Comparison of ENCODE assay signal across 29 cellular contexts in the genomic region with DNA sequence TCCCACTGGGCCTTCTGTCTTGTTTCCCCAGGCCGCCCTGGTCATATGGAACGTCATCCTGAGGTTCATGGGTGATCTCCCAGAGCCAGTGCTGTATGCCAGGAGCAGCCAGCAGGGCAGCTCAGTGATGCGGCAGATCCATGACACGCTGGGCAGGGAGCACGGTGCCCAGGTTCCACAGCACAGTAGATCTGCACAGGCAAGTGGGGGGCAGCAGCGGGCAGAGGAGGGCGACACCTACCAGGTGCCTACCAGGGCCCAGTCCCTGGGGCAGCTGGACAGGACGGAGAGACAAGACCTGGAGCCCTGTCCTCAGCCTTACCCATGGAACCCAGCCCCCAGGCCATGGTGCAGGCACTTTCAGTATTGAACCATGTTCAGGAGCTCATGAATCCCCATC. TPM values are rescaled to one million over a fixed set of nuclear protein-coding genes. Genes with fewer than 3 reads are reported as not detected.
DNase-seq lines count a peak whose midpoint lies in the region; ATAC-seq and TF ChIP-seq lines count a peak whose summit lies in the region.
"Had no signal": no experiment of that assay in that cellular context is flagged by ENCODE, and none has a peak within 500 bp of the region (broad histone marks: within the 10 kb centered on the region; RNA-seq: fewer than 3 reads in every experiment).

No MANE protein-coding gene starts in this region.

- H3K27ac Mint-ChIP-seq in type B pancreatic cell = no peak overlapping the region
- H3K27ac Mint-ChIP-seq: activated naive CD4-positive, alpha-beta T cell treated with anti-CD3 and anti-CD28 coated beads, Interleukin-2, amount 10 ng/mL, durations not matched to agents 7 days and 5 days; stimulated activated naive B cell treated with anti-CD40 and anti-IgM and Interleukin-4, amounts not matched to agents 10 μg/mL and 1 μg/mL and 100 μg/mL, for 72 hours had no signal

- peak; percentile 50 for DNase-seq in activated effector memory CD4-positive, alpha-beta T cell treated with anti-CD3 and anti-CD28 coated beads, Interleukin-2, amount 50 U/mL, for 16 hours
- DNase-seq in activated effector memory CD4-positive, alpha-beta T cell treated with Interleukin-2 at 50 U/mL for 16 hours = no peak
- DNase-seq in left lobe of liver (ENCODE audit: low spot score) (peak; percentile 40), type B pancreatic cell (ENCODE audit: extremely low spot score, unreplicated experiment) (peak; percentile 50), NCI-H774 (lab: John Stamatoyannopoulos, UW) (no peak)
- DNase-seq: activated CD4-positive, alpha-beta T cell treated with anti-CD3 and anti-CD28 coated beads for 48 hours; amniotic stem cell; BE2C; brain microvascular endothelial cell; effector CD8-positive, alpha-beta T cell; GF-D8; MG63; NCI-H1417; NCI-H2081; NCI-H748 treated with DMSO at 0.1 percent for 48 hours; stimulated activated CD4-positive, alpha-beta T cell treated with anti-CD3 and anti-CD28 coated beads, Interleukin-12 subunit alpha, Interleukin-12 subunit beta, amount 100 ng/mL, for 4 hours; stimulated activated CD4-positive, alpha-beta T cell treated with anti-CD3 and anti-CD28 coated beads, Interleukin-4, amount 100 ng/mL, for 1 hour; stimulated activated naive B cell treated with anti-CD40 and anti-IgM and Interleukin-4, amounts not matched to agents 10 μg/mL and 1 μg/mL and 100 μg/mL, for 72 hours had no signal

- peaks cover 16% of the 10 kb centered on the region for H3K9me3 ChIP-seq in KOPT-K1 (ENCODE audit: insufficient read depth, low read length, poor library complexity, severe bottlenecking)
- H3K9me3 ChIP-seq: BE2C had no signal

- peaks cover 4% of the 10 kb centered on the region for H3K9me3 Mint-ChIP-seq in type B pancreatic cell

- no peak for TF ChIP-seq CTCF in type B pancreatic cell (conservative IDR thresholded peaks at IDR 0.05)

- peaks cover 92% of the 10 kb centered on the region for H3K36me3 ChIP-seq in KOPT-K1 (ENCODE audit: insufficient read depth, low read length)
- H3K36me3 ChIP-seq: BE2C, brain microvascular endothelial cell, MG63, ovary, thoracic aorta had no signal

- peak overlapping the region; percentile 99 for H3K27ac ChIP-seq in KOPT-K1 (ENCODE audit: low read depth, low read length, poor library complexity, severe bottlenecking)
- H3K27ac ChIP-seq: brain microvascular endothelial cell, ovary, thoracic aorta had no signal

- ATAC-seq in left lobe of liver (no peak), GM21529 (IDR thresholded peaks at IDR 0.05; ENCODE audit: unreplicated experiment) (no peak), HG02610 (IDR thresholded peaks at IDR 0.05; ENCODE audit: unreplicated experiment) (no peak)
- ATAC-seq: K562; stimulated activated naive B cell treated with anti-CD40 and anti-IgM and Interleukin-4, amounts not matched to agents 10 μg/mL and 1 μg/mL and 100 μg/mL, for 72 hours had no signal

- peaks cover 5% of the 10 kb centered on the region for H3K27me3 Mint-ChIP-seq in type B pancreatic cell
- H3K27me3 Mint-ChIP-seq: naive thymus-derived CD8-positive, alpha-beta T cell; stimulated activated naive B cell treated with anti-CD40 and anti-IgM and Interleukin-4, amounts not matched to agents 10 μg/mL and 1 μg/mL and 100 μg/mL, for 72 hours had no signal

- H3K36me3 Mint-ChIP-seq in type B pancreatic cell = no peaks in the 10 kb centered on the region

- H3K4me1 Mint-ChIP-seq in type B pancreatic cell (ENCODE audit: unreplicated experiment) = no peaks in the 10 kb centered on the region

- no peak overlapping the region for H3K4me3 Mint-ChIP-seq in type B pancreatic cell
- H3K4me3 Mint-ChIP-seq: activated naive CD4-positive, alpha-beta T cell treated with anti-CD3 and anti-CD28 coated beads, Interleukin-2, amount 10 ng/mL, durations not matched to agents 7 days and 5 days; naive thymus-derived CD8-positive, alpha-beta T cell; stimulated activated naive B cell treated with anti-CD40 and anti-IgM and Interleukin-4, amounts not matched to agents 10 μg/mL and 1 μg/mL and 100 μg/mL, for 72 hours had no signal

RNA-seq across cellular contexts. Expression of gene GPR17, which starts 36.1 kb away (rescaled TPM):
- total RNA-seq in left lobe of liver = not detected
- total RNA-seq in type B pancreatic cell (ENCODE audit: low replicate concordance) = 0.19 TPM in 1 of 2 replicates, not detected in the other
- total RNA-seq: epithelial cell of proximal tubule; H4; K562; naive thymus-derived CD8-positive, alpha-beta T cell; ovary; T-helper 2 cell treated with Interferon-gamma antibody and Interleukin-4, amounts not matched to agents 100 ng/mL and 5 ng/mL, for 36 hours; thoracic aorta had no signal

Comparison
In these comparisons a context has a peak if more than half of its experiments do, and no peak if none do; other contexts are left out.
1. DNase-seq: peak in activated effector memory CD4-positive, alpha-beta T cell treated with anti-CD3 and anti-CD28 coated beads, Interleukin-2, amount 50 U/mL, for 16 hours (single experiment), left lobe of liver (single experiment) and type B pancreatic cell (single experiment); none in activated effector memory CD4-positive, alpha-beta T cell treated with Interleukin-2 at 50 U/mL for 16 hours (single experiment) and NCI-H774 (single experiment).